In genomic region chr1:19311931-19312781, GRCh38 we compare ENCODE assay signal across 8 cellular contexts. TPM values are rescaled to one million over a fixed set of nuclear protein-coding genes. Genes with fewer than 3 reads are reported as not detected.
DNase-seq lines count a peak whose midpoint lies in the region; ATAC-seq lines count a peak whose summit lies in the region.

AKR7A2 (minus strand) TSS chr1:19312144; CDS start chr1:19312124, 20 bp downstream.
SLC66A1 (plus strand) TSS chr1:19312326; CDS start chr1:19317678, 5,352 bp downstream.

- no peaks in the 10 kb centered on the region for H3K27me3 ChIP-seq in BLaER1

- ATAC-seq in GM19328 (IDR thresholded peaks at IDR 0.05; ENCODE audit: unreplicated experiment) (peak; percentile 69), HG03460 (IDR thresholded peaks at IDR 0.05; ENCODE audit: unreplicated experiment) (peak; percentile 66), left lobe of liver (peak; percentile 94)

- H3K36me3 ChIP-seq in BLaER1: peaks cover 22% of the 10 kb centered on the region

- peak within 1 kb of the TSS; percentile 96 for H3K9ac ChIP-seq in BLaER1

- peak within 1 kb of the TSS; percentile 99 for H3K4me2 ChIP-seq in BLaER1

- DNase-seq in NCI-H524 treated with DMSO at 0.1 percent for 48 hours (lab: John Stamatoyannopoulos, UW): peak; percentile 20
- DNase-seq in activated CD4-positive, alpha-beta T cell treated with anti-CD3 and anti-CD28 coated beads, Interleukin-2, amount 50 U/mL, for 24 hours (ENCODE audit: low read depth in 1 of 2, low spot score in 1 of 2): peak; percentile 81
- peak; percentile 87 for DNase-seq in dedifferentiated amniotic fluid mesenchymal stem cell (ENCODE audit: extremely low spot score)
- DNase-seq in left lobe of liver (ENCODE audit: low spot score): peak; percentile 95
- DNase-seq in stimulated activated CD4-positive, alpha-beta T cell treated with anti-CD3 and anti-CD28 coated beads, Interleukin-2, amount 100 ng/mL, for 24 hours: peak; percentile 91 to 92

- peaks cover 56% of the 10 kb centered on the region for H4K20me1 ChIP-seq in BLaER1

- peaks cover 74% of the 10 kb centered on the region for H3K4me1 ChIP-seq in BLaER1

- H3K4me3 ChIP-seq in BLaER1: peak within 1 kb of the TSS; percentile 97

- H3K9me3 ChIP-seq in BLaER1: no peaks in the 10 kb centered on the region

- H3K27ac ChIP-seq in BLaER1: peak within 1 kb of the TSS; percentile 92

RNA-seq across cellular contexts. Expression of gene AKR7A2, which starts in this region (rescaled TPM):
- total RNA-seq in left lobe of liver: 53.5 TPM

RNA-seq across cellular contexts. Expression of gene SLC66A1, which starts in this region (rescaled TPM):
- total RNA-seq in left lobe of liver: 9.1 TPM

Comparison
In these comparisons a context has a peak if more than half of its experiments do, and no peak if none do; other contexts are left out.
1. Peak in every context shown above with its lines: DNase-seq, ATAC-seq, H3K4me3 ChIP-seq and H3K27ac ChIP-seq.
2. DNase-seq: peak in every context shown above with its lines; median percentile 95 in left lobe of liver; 92 in stimulated activated CD4-positive, alpha-beta T cell treated with anti-CD3 and anti-CD28 coated beads, Interleukin-2, amount 100 ng/mL, for 24 hours; 87 in dedifferentiated amniotic fluid mesenchymal stem cell; 81 in activated CD4-positive, alpha-beta T cell treated with anti-CD3 and anti-CD28 coated beads, Interleukin-2, amount 50 U/mL, for 24 hours; 20 in NCI-H524 treated with DMSO at 0.1 percent for 48 hours.